26 cellular contexts compared by ENCODE assay signal in the genomic region with DNA sequence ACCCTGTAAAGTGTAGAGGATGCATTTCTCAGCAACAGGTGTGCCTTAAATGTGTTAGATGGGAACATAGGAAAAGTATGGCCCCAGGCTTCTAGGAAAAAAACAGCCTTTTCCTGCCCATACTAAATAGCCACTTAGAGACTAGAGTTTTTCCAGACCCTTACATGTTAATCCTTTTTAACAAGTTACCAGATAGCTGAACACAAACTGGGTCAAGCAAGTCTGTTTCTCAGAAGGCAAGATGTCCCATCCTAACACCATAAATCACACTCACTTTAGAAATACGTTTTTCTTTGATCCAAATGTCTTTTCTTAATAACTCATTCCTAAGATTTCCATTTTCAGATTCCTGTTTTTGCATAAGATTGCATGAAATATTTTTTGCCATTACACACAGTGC.
"Had no signal": no experiment of that assay in that cellular context is flagged by ENCODE, and none has a peak within 500 bp of the region (broad histone marks: within the 10 kb centered on the region; RNA-seq: fewer than 3 reads in every experiment).

No MANE protein-coding gene starts in this region.

- H3K4me1 ChIP-seq: left ventricle myocardium inferior, prostate gland, testis had no signal

- H3K27me3 Mint-ChIP-seq: activated naive CD8-positive, alpha-beta T cell treated with anti-CD3 and anti-CD28 coated beads, Interleukin-2, amount 10 ng/mL, durations not matched to agents 7 days and 5 days; activated T-cell treated with anti-CD3 and anti-CD28 coated beads, Interleukin-2, amount 50 U/mL, for 24 hours; dendritic cell treated with granulocyte-macrophage colony-stimulating factor and Interleukin-4, amounts not matched to agents 40 ng/mL and 50 ng/mL, for 4 days; natural killer cell treated with Interleukin-12 subunit alpha and Interleukin-12 subunit beta and Interleukin-15 and Interleukin-18, amount 100 ng/mL, for 72 hours; stimulated activated naive CD8-positive, alpha-beta T cell treated with anti-CD3 and anti-CD28 coated beads, Interleukin-15, amount 100 ng/mL, for 72 hours had no signal

- H3K36me3 Mint-ChIP-seq: natural killer cell treated with Interleukin-12 subunit alpha and Interleukin-12 subunit beta and Interleukin-15 and Interleukin-18, amount 100 ng/mL, for 72 hours; stimulated activated effector memory CD8-positive, alpha-beta T cell treated with anti-CD3 and anti-CD28 coated beads, Interleukin-12 subunit alpha, Interleukin-12 subunit beta, amount 100 ng/mL, for 72 hours had no signal

- H3K4me3 ChIP-seq: body of pancreas, left ventricle myocardium inferior, ovary, prostate gland, right atrium auricular region, testis, upper lobe of left lung had no signal

- H3K9me3 Mint-ChIP-seq: activated naive CD8-positive, alpha-beta T cell treated with anti-CD3 and anti-CD28 coated beads, Interleukin-2, amount 10 ng/mL, durations not matched to agents 7 days and 5 days; activated T-cell treated with anti-CD3 and anti-CD28 coated beads, Interleukin-2, amount 50 U/mL, for 24 hours; activated T-helper 2 cell treated with anti-CD3 and anti-CD28 coated beads, Interferon-gamma antibody, Interleukin-2, Interleukin-4, amounts not matched to agents 10 μg/mL and 5 μg/mL and 100 μg/mL, durations not matched to agents 14 hours and 24 hours and 36 hours; dendritic cell treated with granulocyte-macrophage colony-stimulating factor and Interleukin-4, amounts not matched to agents 40 ng/mL and 50 ng/mL, for 4 days; natural killer cell treated with Interleukin-12 subunit alpha and Interleukin-12 subunit beta and Interleukin-15 and Interleukin-18, amount 100 ng/mL, for 72 hours; stimulated activated effector memory CD8-positive, alpha-beta T cell treated with anti-CD3 and anti-CD28 coated beads, Interleukin-12 subunit alpha, Interleukin-12 subunit beta, amount 100 ng/mL, for 72 hours; stimulated activated naive CD8-positive, alpha-beta T cell treated with anti-CD3 and anti-CD28 coated beads, Interleukin-15, amount 100 ng/mL, for 72 hours had no signal

- ATAC-seq: body of pancreas; natural killer cell treated with Interleukin-12 subunit alpha and Interleukin-12 subunit beta and Interleukin-15 and Interleukin-18, amount 100 ng/mL, for 72 hours; stimulated activated effector memory CD8-positive, alpha-beta T cell treated with anti-CD3 and anti-CD28 coated beads, Interleukin-12 subunit alpha, Interleukin-12 subunit beta, amount 100 ng/mL, for 72 hours; stimulated activated naive CD8-positive, alpha-beta T cell treated with anti-CD3 and anti-CD28 coated beads, Interleukin-15, amount 100 ng/mL, for 72 hours had no signal

- H3K9me3 ChIP-seq: body of pancreas, left ventricle myocardium inferior, ovary, prostate gland, right atrium auricular region, testis, upper lobe of left lung had no signal

- H3K27ac ChIP-seq: body of pancreas, left ventricle myocardium inferior, ovary, prostate gland, testis, upper lobe of left lung had no signal

- H3K4me3 Mint-ChIP-seq: activated naive CD8-positive, alpha-beta T cell treated with anti-CD3 and anti-CD28 coated beads, Interleukin-2, amount 10 ng/mL, durations not matched to agents 7 days and 5 days; activated T-cell treated with anti-CD3 and anti-CD28 coated beads, Interleukin-2, amount 50 U/mL, for 24 hours; dendritic cell treated with granulocyte-macrophage colony-stimulating factor and Interleukin-4, amounts not matched to agents 40 ng/mL and 50 ng/mL, for 4 days; natural killer cell treated with Interleukin-12 subunit alpha and Interleukin-12 subunit beta and Interleukin-15 and Interleukin-18, amount 100 ng/mL, for 72 hours; stimulated activated effector memory CD8-positive, alpha-beta T cell treated with anti-CD3 and anti-CD28 coated beads, Interleukin-12 subunit alpha, Interleukin-12 subunit beta, amount 100 ng/mL, for 72 hours; stimulated activated naive CD8-positive, alpha-beta T cell treated with anti-CD3 and anti-CD28 coated beads, Interleukin-15, amount 100 ng/mL, for 72 hours had no signal

- DNase-seq: activated CD4-positive, alpha-beta T cell treated with anti-CD3 and anti-CD28 coated beads for 1 hour; activated CD4-positive, alpha-beta T cell treated with anti-CD3 and anti-CD28 coated beads, Interleukin-2, amount 50 U/mL, for 1 hour; activated CD8-positive, alpha-beta memory T cell treated with anti-CD3 and anti-CD28 coated beads for 24 hours; activated CD8-positive, alpha-beta memory T cell treated with anti-CD3 and anti-CD28 coated beads, Interleukin-2, amount 50 U/mL, for 4 hours; activated naive CD4-positive, alpha-beta T cell treated with Interleukin-2 at 50 U/mL for 16 hours; activated naive CD8-positive, alpha-beta T cell treated with anti-CD3 and anti-CD28 coated beads, Interleukin-2, amount 10 ng/mL, durations not matched to agents 7 days and 5 days; activated T-cell treated with anti-CD3 and anti-CD28 coated beads, Interleukin-2, amount 50 U/mL, for 24 hours; amygdala; body of pancreas; effector CD4-positive, alpha-beta T cell; foreskin melanocyte; glutamatergic neuron; hippocampal formation; left ventricle myocardium inferior; ovary; stimulated activated CD4-positive, alpha-beta T cell treated with anti-CD3 and anti-CD28 coated beads, Interleukin-1b, Interleukin-23, amount 100 ng/mL, for 48 hours; stimulated activated naive CD8-positive, alpha-beta T cell treated with anti-CD3 and anti-CD28 coated beads, Interleukin-15, amount 100 ng/mL, for 72 hours; T-helper 1 cell; testis; upper lobe of left lung had no signal

- H3K27ac Mint-ChIP-seq: activated naive CD8-positive, alpha-beta T cell treated with anti-CD3 and anti-CD28 coated beads, Interleukin-2, amount 10 ng/mL, durations not matched to agents 7 days and 5 days; activated T-cell treated with anti-CD3 and anti-CD28 coated beads, Interleukin-2, amount 50 U/mL, for 24 hours; activated T-helper 2 cell treated with anti-CD3 and anti-CD28 coated beads, Interferon-gamma antibody, Interleukin-2, Interleukin-4, amounts not matched to agents 10 μg/mL and 5 μg/mL and 100 μg/mL, durations not matched to agents 14 hours and 24 hours and 36 hours; natural killer cell treated with Interleukin-12 subunit alpha and Interleukin-12 subunit beta and Interleukin-15 and Interleukin-18, amount 100 ng/mL, for 72 hours; stimulated activated effector memory CD8-positive, alpha-beta T cell treated with anti-CD3 and anti-CD28 coated beads, Interleukin-12 subunit alpha, Interleukin-12 subunit beta, amount 100 ng/mL, for 72 hours; stimulated activated naive CD8-positive, alpha-beta T cell treated with anti-CD3 and anti-CD28 coated beads, Interleukin-15, amount 100 ng/mL, for 72 hours had no signal

- H3K27me3 ChIP-seq: body of pancreas, ovary, right atrium auricular region, testis, upper lobe of left lung had no signal

- H3K36me3 ChIP-seq: left ventricle myocardium inferior, ovary, prostate gland, right atrium auricular region, upper lobe of left lung had no signal
